In genomic region chr1:20284625-20285024, GRCh38 we compare ENCODE assay signal across 34 cellular contexts. TPM values are rescaled to one million over a fixed set of nuclear protein-coding genes. Genes with fewer than 3 reads are reported as not detected.
"Had no signal": no experiment of that assay in that cellular context is flagged by ENCODE, and none has a peak within 500 bp of the region (broad histone marks: within the 10 kb centered on the region; RNA-seq: fewer than 3 reads in every experiment).

No MANE protein-coding gene starts in this region.

- H3K4me1 ChIP-seq: pancreas, prostate gland, spleen, testis, tibial artery, upper lobe of right lung, uterus had no signal

- DNase-seq: naive thymus-derived CD8-positive, alpha-beta T cell; nephron progenitor cell; nucleus accumbens; pancreas; retina; spleen; stimulated activated CD4-positive, alpha-beta T cell treated with anti-CD3 and anti-CD28 coated beads, Interleukin-12 subunit alpha, Interleukin-12 subunit beta, amount 100 ng/mL, for 4 hours; stimulated activated CD4-positive, alpha-beta T cell treated with anti-CD3 and anti-CD28 coated beads, Interleukin-1b, Interleukin-23, amount 100 ng/mL, for 48 hours; stimulated activated CD4-positive, alpha-beta T cell treated with anti-CD3 and anti-CD28 coated beads, Interleukin-4, amount 100 ng/mL, for 1 hour; stimulated activated CD4-positive, alpha-beta T cell treated with anti-CD3 and anti-CD28 coated beads, Interleukin-4, amount 100 ng/mL, for 4 hours; stimulated activated CD8-positive, alpha-beta memory T cell treated with anti-CD3 and anti-CD28 coated beads, Interleukin-4, amount 100 ng/mL, for 48 hours; stimulated activated naive CD4-positive, alpha-beta T cell; stimulated activated naive CD8-positive, alpha-beta T cell treated with anti-CD3 and anti-CD28 coated beads, Interleukin-15, amount 100 ng/mL, for 72 hours; stimulated activated naive CD8-positive, alpha-beta T cell treated with anti-CD3 and anti-CD28 coated beads, Interleukin-15, Interleukin-2, amounts not matched to agents 100 U/mL and 50 U/mL, for 24 hours; testis; tibial artery; transverse colon; upper lobe of right lung; uterus had no signal

- ATAC-seq: naive thymus-derived CD8-positive, alpha-beta T cell; natural killer cell treated with Interleukin-12 subunit alpha and Interleukin-12 subunit beta and Interleukin-15 and Interleukin-18, amount 100 ng/mL, for 72 hours; pancreas; sciatic nerve; stimulated activated memory B cell treated with anti-CD40 and anti-IgM and Interleukin-4, amounts not matched to agents 10 μg/mL and 1 μg/mL and 100 μg/mL, for 72 hours; stimulated activated naive CD8-positive, alpha-beta T cell treated with anti-CD3 and anti-CD28 coated beads, Interleukin-15, amount 100 ng/mL, for 72 hours; stimulated activated naive CD8-positive, alpha-beta T cell treated with anti-CD3 and anti-CD28 coated beads, Interleukin-15, Interleukin-2, amounts not matched to agents 100 U/mL and 50 U/mL, for 24 hours; upper lobe of right lung had no signal

- FAIRE-seq: pancreas had no signal

- H3K27me3 ChIP-seq: pancreas, right atrium auricular region, testis, uterus had no signal

- H3K4me3 ChIP-seq: pancreas, prostate gland, right atrium auricular region, skin epidermis, smooth muscle cell, spleen, suprapubic skin, testis, tibial artery, transverse colon, upper lobe of right lung, uterus had no signal

- H3K9me3 Mint-ChIP-seq: natural killer cell treated with Interleukin-12 subunit alpha and Interleukin-12 subunit beta and Interleukin-15 and Interleukin-18, amount 100 ng/mL, for 72 hours had no signal

- H3K9me3 ChIP-seq: neutrophil, pancreas, prostate gland, right atrium auricular region, suprapubic skin, testis, tibial artery, transverse colon, upper lobe of right lung, uterus had no signal

- H3K27ac Mint-ChIP-seq: naive thymus-derived CD8-positive, alpha-beta T cell; natural killer cell treated with Interleukin-12 subunit alpha and Interleukin-12 subunit beta and Interleukin-15 and Interleukin-18, amount 100 ng/mL, for 72 hours; nephron progenitor cell; stimulated activated memory B cell treated with anti-CD40 and anti-IgM and Interleukin-4, amounts not matched to agents 10 μg/mL and 1 μg/mL and 100 μg/mL, for 72 hours; stimulated activated naive CD8-positive, alpha-beta T cell treated with anti-CD3 and anti-CD28 coated beads, Interleukin-15, amount 100 ng/mL, for 72 hours; type B pancreatic cell had no signal

- H3K36me3 ChIP-seq: neutrophil, pancreas, prostate gland, right atrium auricular region, spleen, suprapubic skin, tibial artery, transverse colon, upper lobe of right lung, uterus had no signal

- H3K36me3 Mint-ChIP-seq: natural killer cell treated with Interleukin-12 subunit alpha and Interleukin-12 subunit beta and Interleukin-15 and Interleukin-18, amount 100 ng/mL, for 72 hours; stimulated activated memory B cell treated with anti-CD40 and anti-IgM and Interleukin-4, amounts not matched to agents 10 μg/mL and 1 μg/mL and 100 μg/mL, for 72 hours; type B pancreatic cell had no signal

- H3K4me2 ChIP-seq: smooth muscle cell had no signal

- H3K4me3 Mint-ChIP-seq: naive thymus-derived CD8-positive, alpha-beta T cell; natural killer cell treated with Interleukin-12 subunit alpha and Interleukin-12 subunit beta and Interleukin-15 and Interleukin-18, amount 100 ng/mL, for 72 hours; nephron progenitor cell; neural crest cell; stimulated activated memory B cell treated with anti-CD40 and anti-IgM and Interleukin-4, amounts not matched to agents 10 μg/mL and 1 μg/mL and 100 μg/mL, for 72 hours; stimulated activated naive CD8-positive, alpha-beta T cell treated with anti-CD3 and anti-CD28 coated beads, Interleukin-15, amount 100 ng/mL, for 72 hours; type B pancreatic cell had no signal

- H3K4me1 Mint-ChIP-seq: naive thymus-derived CD8-positive, alpha-beta T cell; neural crest cell; stimulated activated naive CD8-positive, alpha-beta T cell treated with anti-CD3 and anti-CD28 coated beads, Interleukin-15, amount 100 ng/mL, for 72 hours had no signal

- H3K27ac ChIP-seq: neutrophil, pancreas, prostate gland, right atrium auricular region, skin epidermis, spleen, suprapubic skin, testis, tibial artery, transverse colon, upper lobe of right lung, uterus had no signal

RNA-seq across cellular contexts. Expression of gene VWA5B1, which starts 6.0 kb away (rescaled TPM):
- total RNA-seq: naive thymus-derived CD8-positive, alpha-beta T cell; natural killer cell treated with Interleukin-12 subunit alpha and Interleukin-12 subunit beta and Interleukin-15 and Interleukin-18, amount 100 ng/mL, for 72 hours; omental fat pad; osteocyte; posterior vena cava; pulmonary artery endothelial cell; sciatic nerve; smooth muscle cell; transverse colon had no signal
- polyA plus RNA-seq: smooth muscle cell, spleen had no signal
